In genomic region chr3:24388611-24389010, GRCh38 we compare ENCODE assay signal across 21 cellular contexts.
A peak's percentile ranks its signal among the peaks of the same experiment; 100 is the strongest.
DNase-seq lines count a peak whose midpoint lies in the region; ATAC-seq and TF ChIP-seq lines count a peak whose summit lies in the region.
"Had no signal": no experiment of that assay in that cellular context is flagged by ENCODE, and none has a peak within 500 bp of the region (broad histone marks: within the 10 kb centered on the region; RNA-seq: fewer than 3 reads in every experiment).

No MANE protein-coding gene starts in this region.

- no peaks in the 10 kb centered on the region for H3K79me2 ChIP-seq in PC-9 (ENCODE audit: low read depth)

- no peaks in the 10 kb centered on the region for H3K27me3 ChIP-seq in PC-9 (ENCODE audit: insufficient read depth, low read depth)
- no peaks in the 10 kb centered on the region for H3K27me3 ChIP-seq in muscle layer of colon (ENCODE audit: control insufficient read depth in 1 of 2, insufficient read depth in 2 of 2, low read length in 2 of 2)
- no peaks in the 10 kb centered on the region for H3K27me3 ChIP-seq in thoracic aorta (replicated peaks; ENCODE audit: insufficient read depth)

- H3K4me1 ChIP-seq in PC-9 (replicated peaks; ENCODE audit: insufficient read depth) (peaks cover 32% of the 10 kb centered on the region), muscle layer of colon (ENCODE audit: insufficient read depth, low read length) (peaks cover 62% of the 10 kb centered on the region), thoracic aorta (ENCODE audit: control insufficient read depth in 1 of 2, low read depth in 2 of 2) (peaks cover 28 to 97% of the 10 kb centered on the region in 2 donors)

- no peak overlapping the region for H2AFZ ChIP-seq in PC-9

- H3K36me3 ChIP-seq in PC-9 (ENCODE audit: low read depth) (no peaks in the 10 kb centered on the region), muscle layer of colon (ENCODE audit: insufficient read depth, low read length) (no peaks in the 10 kb centered on the region), thoracic aorta (no peaks in the 10 kb centered on the region)

- no peaks in the 10 kb centered on the region for H3K4me1 Mint-ChIP-seq in activated CD8-positive, alpha-beta T cell treated with anti-CD3 and anti-CD28 coated beads for 36 hours (ENCODE audit: low read depth)
- H3K4me1 Mint-ChIP-seq: B cell, natural killer cell, T-helper 17 cell had no signal

- H3K9me3 Mint-ChIP-seq in activated CD8-positive, alpha-beta T cell treated with anti-CD3 and anti-CD28 coated beads for 36 hours = no peaks in the 10 kb centered on the region
- H3K9me3 Mint-ChIP-seq: activated T-cell treated with anti-CD3 and anti-CD28 coated beads, Interleukin-2, amount 50 U/mL, for 4 hours; IgD-negative memory B cell had no signal

- no TSS peak for BruUV-seq in PC-9 (replicated peaks; lab: Mats Ljungman, UMichigan)

- H3K4me2 ChIP-seq in PC-9 = peak overlapping the region; percentile 50

- POLR2A ChIA-PET in PC-9 (lab: Charles Lee; ENCODE audit: unreplicated experiment) = no interaction called here
- POLR2A ChIA-PET in activated CD8-positive, alpha-beta T cell treated with anti-CD3 and anti-CD28 coated beads for 36 hours (lab: Charles Lee) = no interaction called here

- no peak overlapping the region for H3K27ac Mint-ChIP-seq in activated CD8-positive, alpha-beta T cell treated with anti-CD3 and anti-CD28 coated beads for 36 hours
- H3K27ac Mint-ChIP-seq: B cell; IgD-negative memory B cell; natural killer cell; stimulated activated naive CD8-positive, alpha-beta T cell treated with anti-CD3 and anti-CD28 coated beads, Interleukin-15, Interleukin-2, amounts not matched to agents 100 ng/mL and 50 ng/mL, for 24 hours; T-helper 17 cell had no signal

- CTCF ChIA-PET in PC-9 (lab: Charles Lee) = no interaction called here
- CTCF ChIA-PET in activated CD8-positive, alpha-beta T cell treated with anti-CD3 and anti-CD28 coated beads for 36 hours (lab: Charles Lee) = no interaction called here

- H3F3A ChIP-seq in PC-9 (ENCODE audit: insufficient read depth, low read depth) = peaks cover 5% of the 10 kb centered on the region; the same call in 1 of the 2 replicates

- ATAC-seq in thoracic aorta (ENCODE audit: insufficient number of reproducible peaks, low FRiP score, low read depth) = no peak
- no peak for ATAC-seq in activated CD8-positive, alpha-beta T cell treated with anti-CD3 and anti-CD28 coated beads for 36 hours
- ATAC-seq: activated T-cell treated with anti-CD3 and anti-CD28 coated beads, Interleukin-2, amount 50 U/mL, for 4 hours; natural killer cell; right cardiac atrium; T-helper 17 cell had no signal

- peak in 1 of 2 experiments; percentile 25 for DNase-seq in PC-9
- no peak for DNase-seq in epithelial cell of prostate (ENCODE audit: low read depth, low spot score)
- no peak for DNase-seq in thoracic aorta (ENCODE audit: low spot score)
- no peak for DNase-seq in glomerular visceral epithelial cell (ENCODE audit: extremely low spot score)
- no peak for DNase-seq in NCI-H748 treated with DMSO at 0.1 percent for 48 hours (lab: John Stamatoyannopoulos, UW)
- no peak for DNase-seq in cerebellum (ENCODE audit: low spot score)
- DNase-seq in activated CD8-positive, alpha-beta T cell treated with anti-CD3 and anti-CD28 coated beads for 36 hours = no peak
- DNase-seq: activated CD4-positive, alpha-beta T cell treated with anti-CD3 and anti-CD28 coated beads for 4 hours; activated T-cell treated with anti-CD3 and anti-CD28 coated beads, Interleukin-2, amount 50 U/mL, for 4 hours; DMS53; left cardiac atrium; natural killer cell; NCI-H1417; NCI-H524 treated with DMSO at 0.1 percent for 48 hours; right cardiac atrium; stimulated activated CD4-positive, alpha-beta T cell treated with anti-CD3 and anti-CD28 coated beads, Interleukin-4, amount 100 ng/mL, for 4 hours; T-helper 17 cell had no signal

- H3K9ac ChIP-seq in muscle layer of colon (ENCODE audit: low read length) = no peak overlapping the region

- no peaks in the 10 kb centered on the region for H4K20me1 ChIP-seq in PC-9 (ENCODE audit: insufficient read depth)

- no peaks in the 10 kb centered on the region for H3K9me2 ChIP-seq in PC-9 (ENCODE audit: insufficient read depth)

- no peak overlapping the region for H3K4me3 Mint-ChIP-seq in activated CD8-positive, alpha-beta T cell treated with anti-CD3 and anti-CD28 coated beads for 36 hours
- H3K4me3 Mint-ChIP-seq: activated T-cell treated with anti-CD3 and anti-CD28 coated beads, Interleukin-2, amount 50 U/mL, for 4 hours; B cell; IgD-negative memory B cell; natural killer cell; stimulated activated naive CD8-positive, alpha-beta T cell treated with anti-CD3 and anti-CD28 coated beads, Interleukin-15, Interleukin-2, amounts not matched to agents 100 ng/mL and 50 ng/mL, for 24 hours; T-helper 17 cell had no signal

- intact Hi-C loops in PC-9 (cut with micrococcal nuclease; ENCODE audit: unreplicated experiment) = no loop called here
- intact Hi-C loops in activated CD8-positive, alpha-beta T cell treated with anti-CD3 and anti-CD28 coated beads for 36 hours (cut with micrococcal nuclease) = no loop called here

- no peaks in the 10 kb centered on the region for H3K9me3 ChIP-seq in PC-9 (ENCODE audit: insufficient read depth, low read depth)
- H3K9me3 ChIP-seq in muscle layer of colon (ENCODE audit: low read length) = no peaks in the 10 kb centered on the region
- no peaks in the 10 kb centered on the region for H3K9me3 ChIP-seq in thoracic aorta

- no peaks in the 10 kb centered on the region for H3K36me3 Mint-ChIP-seq in activated CD8-positive, alpha-beta T cell treated with anti-CD3 and anti-CD28 coated beads for 36 hours (ENCODE audit: low read depth)
- H3K36me3 Mint-ChIP-seq: IgD-negative memory B cell, natural killer cell had no signal

- no peaks in the 10 kb centered on the region for H3K27me3 Mint-ChIP-seq in activated CD8-positive, alpha-beta T cell treated with anti-CD3 and anti-CD28 coated beads for 36 hours
- H3K27me3 Mint-ChIP-seq: IgD-negative memory B cell; stimulated activated naive CD8-positive, alpha-beta T cell treated with anti-CD3 and anti-CD28 coated beads, Interleukin-15, Interleukin-2, amounts not matched to agents 100 ng/mL and 50 ng/mL, for 24 hours; T-helper 17 cell had no signal

- H3K27ac ChIP-seq in PC-9 (peak overlapping the region; percentile 41), epithelial cell of prostate (peak overlapping the region; percentile 71), muscle layer of colon (ENCODE audit: low read depth, low read length) (peak overlapping the region; percentile 68), thoracic aorta (peak overlapping the region; percentile 59 to 76)

- TF ChIP-seq CTCF in PC-9 (conservative IDR thresholded peaks at IDR 0.05) (no peak), thoracic aorta (IDR thresholded peaks at IDR 0.05) (no peak)
- no peak for TF ChIP-seq CTCF in activated CD8-positive, alpha-beta T cell treated with anti-CD3 and anti-CD28 coated beads for 36 hours (IDR thresholded peaks at IDR 0.05)

- no peak overlapping the region for H3K4me3 ChIP-seq in PC-9
- H3K4me3 ChIP-seq in muscle layer of colon (ENCODE audit: low read depth in 1 of 2, low read length in 2 of 2) = no peak overlapping the region
- H3K4me3 ChIP-seq in thoracic aorta = no peak overlapping the region
